In the genomic region with DNA sequence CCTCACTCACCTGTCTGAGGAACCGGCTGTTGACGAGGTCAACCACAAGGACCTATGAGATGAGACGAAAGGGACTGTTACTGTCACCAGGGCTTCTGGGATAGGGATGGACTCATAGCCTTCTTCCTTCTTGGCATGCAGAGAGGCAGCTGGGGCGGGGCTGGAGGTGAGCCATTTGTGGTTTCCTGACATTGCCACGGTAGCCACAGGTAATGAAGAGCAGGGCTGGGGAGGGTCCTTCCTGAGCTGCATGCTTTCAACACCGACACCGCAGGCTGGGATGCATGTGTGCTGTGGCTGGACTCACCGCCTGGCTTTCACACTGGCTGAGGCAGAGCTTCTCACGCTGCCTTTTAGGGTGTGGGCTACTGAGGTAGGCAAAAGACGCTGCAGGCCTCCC, we compare ENCODE assay signal across 8 cellular contexts. TPM values are rescaled to one million over a fixed set of nuclear protein-coding genes. Genes with fewer than 3 reads are reported as not detected.
DNase-seq lines count a peak whose midpoint lies in the region; ATAC-seq, FAIRE-seq and TF ChIP-seq lines count a peak whose summit lies in the region.
"Had no signal": no experiment of that assay in that cellular context is flagged by ENCODE, and none has a peak within 500 bp of the region (broad histone marks: within the 10 kb centered on the region; RNA-seq: fewer than 3 reads in every experiment).

No MANE protein-coding gene starts in this region.

- H3K36me3 ChIP-seq in Panc1 (ENCODE audit: control insufficient read depth, insufficient read depth, low read length) = no peaks in the 10 kb centered on the region
- no peaks in the 10 kb centered on the region for H3K36me3 ChIP-seq in K562 (ENCODE audit: control insufficient read depth, insufficient read depth, low read length)

- H3K4me1 ChIP-seq in Panc1 (ENCODE audit: control insufficient read depth, insufficient read depth, low read length) = no peaks in the 10 kb centered on the region
- H3K4me1 ChIP-seq in K562 (replicated peaks in 1 of 2; ENCODE audit: control insufficient read depth in 2 of 2, insufficient read depth in 2 of 2, low read length in 2 of 2) = peaks cover 0 to 21% of the 10 kb centered on the region in 2 experiments; a peak in 3 of 5 replicates

- no peaks in the 10 kb centered on the region for H3K9me1 ChIP-seq in K562 (ENCODE audit: control insufficient read depth, insufficient read depth, low read length)

- POLR2A ChIA-PET in Panc1 (lab: Charles Lee) = no interaction called here
- POLR2A ChIA-PET in K562 (lab: Yijun Ruan, JAX) = interaction anchor here (0.6 to 1.9 kb wide), 3 partner anchors 11 to 117 kb away, joined by 3 to 7 read pairs (median 3); no protein-coding TSS in a partner anchor

- H3K4me2 ChIP-seq in K562 (ENCODE audit: insufficient read depth, low read length) = no peak overlapping the region; the same call in 1 of the 2 replicates

- WGBS in K562 (ENCODE audit: insufficient coverage, low coverage, missing lambda C conversion rate) = 2% methylated on average over 10 of the region's 10 CpGs

- TF ChIP-seq CTCF in Panc1 (IDR thresholded peaks at IDR 0.05) = no peak
- TF ChIP-seq CTCF in K562 (IDR thresholded peaks at IDR 0.05 in 2 of 3, conservative IDR thresholded peaks at IDR 0.05 in 1 of 3; ENCODE audit: insufficient read depth in 2 of 3, low read depth in 1 of 3, low read length in 3 of 3) = no peak

- in situ Hi-C loops in Panc1 (cut with HindIII; ENCODE audit: low pct_unique_long_range_greater_than_20kb, low sequenced_read_pairs) (no loop called here), K562 (cut with MboI) (no loop called here)

- peaks cover 10% of the 10 kb centered on the region; the same call in 1 of the 2 replicates for H4K20me1 ChIP-seq in K562 (replicated peaks; ENCODE audit: control insufficient read depth, insufficient read depth, low read length)

- intact Hi-C loops in Panc1 (cut with micrococcal nuclease; ENCODE audit: unreplicated experiment) = no loop called here
- intact Hi-C loops in K562 (cut with micrococcal nuclease) = no loop called here

- ATAC-seq in GM19463 (IDR thresholded peaks at IDR 0.05; ENCODE audit: unreplicated experiment) (peak; percentile 58), Panc1 (0 out of 2 replicates have a peak, but pooled peaks have one; percentile 12), K562 (peak; percentile 62)

- H2AFZ ChIP-seq in K562 (ENCODE audit: low read depth, low read length) = no peak overlapping the region

- H3K9ac ChIP-seq in K562 (ENCODE audit: insufficient read depth in 1 of 2, low read depth in 2 of 2, low read length in 2 of 2) = peak overlapping the region in 1 of 2 experiments; percentile 57; a peak in 2 of 4 replicates

- H3K27me3 ChIP-seq in Panc1 (ENCODE audit: control insufficient read depth, insufficient read depth, low read length) (no peaks in the 10 kb centered on the region), K562 (ENCODE audit: control insufficient read depth in 2 of 2, insufficient read depth in 2 of 2, low read length in 2 of 2) (peaks cover 26 to 38% of the 10 kb centered on the region in 2 experiments)

- H3K27ac ChIP-seq in Panc1 (ENCODE audit: low read length) (no peak overlapping the region), K562 (ENCODE audit: extremely low read depth, low read depth, low read length) (no peak overlapping the region)

- no peaks in the 10 kb centered on the region for H3K79me2 ChIP-seq in K562 (ENCODE audit: control insufficient read depth, insufficient read depth, low read length)

- CTCF ChIA-PET in Panc1 (lab: Charles Lee) (no interaction called here), K562 (lab: Yijun Ruan, JAX; ENCODE audit: low intra/inter-chr PET ratio) (no interaction called here)

- peak; percentile 51 for FAIRE-seq in K562 (lab: Jason Lieb, UNC)

- H3K4me3 ChIP-seq in Panc1 (ENCODE audit: low read depth in 2 of 2, low read length in 2 of 2) (no peak overlapping the region), K562 (no peak overlapping the region)

- DNase-seq in Panc1 (ENCODE audit: low read depth, low spot score) (no peak), K562 (ENCODE audit: extremely low read depth in 1 of 4, low spot score in 3 of 4) (peak in 3 of 4 experiments; percentile 23 to 56 (median 24)), dedifferentiated amniotic fluid mesenchymal stem cell (ENCODE audit: extremely low spot score) (no peak), SKM-1 treated with dmso at 0.1 percent for 144 hours (lab: John Stamatoyannopoulos, UW; ENCODE audit: unreplicated experiment) (no peak)
- DNase-seq in stimulated activated CD4-positive, alpha-beta T cell treated with anti-CD3 and anti-CD28 coated beads, Interleukin-12 subunit alpha, Interleukin-12 subunit beta, amount 100 ng/mL, for 4 hours = peak; percentile 7
- DNase-seq in effector CD4-positive, alpha-beta T cell = no peak
- DNase-seq: NCI-H69 had no signal

- no peak for TF ChIP-seq POLR2A in K562 (conservative IDR thresholded peaks at IDR 0.05)

- TF ChIP-seq RAD21 in K562 (CRISPR knock-in tag; conservative IDR thresholded peaks at IDR 0.05 in 1 of 2, IDR thresholded peaks at IDR 0.05 in 1 of 2) = no peak

- no peak for TF ChIP-seq EP300 in K562 (IDR thresholded peaks at IDR 0.05; ENCODE audit: low read length)

- no TSS peak for BruUV-seq in Panc1 (replicated peaks; lab: Mats Ljungman, UMichigan)
- no TSS peak for BruUV-seq in K562 (replicated peaks; lab: Mats Ljungman, UMichigan)

- H3K9me3 ChIP-seq in Panc1 (ENCODE audit: control insufficient read depth, insufficient read depth, low read depth, low read length) (no peaks in the 10 kb centered on the region), K562 (replicated peaks; ENCODE audit: control insufficient read depth, insufficient read depth, low read depth, low read length) (no peaks in the 10 kb centered on the region)

TF ChIP-seq in K562, 482 proteins besides CTCF, POLR2A, EP300 and RAD21 (continues in another document):
- TF ChIP-seq, protein P1, sequence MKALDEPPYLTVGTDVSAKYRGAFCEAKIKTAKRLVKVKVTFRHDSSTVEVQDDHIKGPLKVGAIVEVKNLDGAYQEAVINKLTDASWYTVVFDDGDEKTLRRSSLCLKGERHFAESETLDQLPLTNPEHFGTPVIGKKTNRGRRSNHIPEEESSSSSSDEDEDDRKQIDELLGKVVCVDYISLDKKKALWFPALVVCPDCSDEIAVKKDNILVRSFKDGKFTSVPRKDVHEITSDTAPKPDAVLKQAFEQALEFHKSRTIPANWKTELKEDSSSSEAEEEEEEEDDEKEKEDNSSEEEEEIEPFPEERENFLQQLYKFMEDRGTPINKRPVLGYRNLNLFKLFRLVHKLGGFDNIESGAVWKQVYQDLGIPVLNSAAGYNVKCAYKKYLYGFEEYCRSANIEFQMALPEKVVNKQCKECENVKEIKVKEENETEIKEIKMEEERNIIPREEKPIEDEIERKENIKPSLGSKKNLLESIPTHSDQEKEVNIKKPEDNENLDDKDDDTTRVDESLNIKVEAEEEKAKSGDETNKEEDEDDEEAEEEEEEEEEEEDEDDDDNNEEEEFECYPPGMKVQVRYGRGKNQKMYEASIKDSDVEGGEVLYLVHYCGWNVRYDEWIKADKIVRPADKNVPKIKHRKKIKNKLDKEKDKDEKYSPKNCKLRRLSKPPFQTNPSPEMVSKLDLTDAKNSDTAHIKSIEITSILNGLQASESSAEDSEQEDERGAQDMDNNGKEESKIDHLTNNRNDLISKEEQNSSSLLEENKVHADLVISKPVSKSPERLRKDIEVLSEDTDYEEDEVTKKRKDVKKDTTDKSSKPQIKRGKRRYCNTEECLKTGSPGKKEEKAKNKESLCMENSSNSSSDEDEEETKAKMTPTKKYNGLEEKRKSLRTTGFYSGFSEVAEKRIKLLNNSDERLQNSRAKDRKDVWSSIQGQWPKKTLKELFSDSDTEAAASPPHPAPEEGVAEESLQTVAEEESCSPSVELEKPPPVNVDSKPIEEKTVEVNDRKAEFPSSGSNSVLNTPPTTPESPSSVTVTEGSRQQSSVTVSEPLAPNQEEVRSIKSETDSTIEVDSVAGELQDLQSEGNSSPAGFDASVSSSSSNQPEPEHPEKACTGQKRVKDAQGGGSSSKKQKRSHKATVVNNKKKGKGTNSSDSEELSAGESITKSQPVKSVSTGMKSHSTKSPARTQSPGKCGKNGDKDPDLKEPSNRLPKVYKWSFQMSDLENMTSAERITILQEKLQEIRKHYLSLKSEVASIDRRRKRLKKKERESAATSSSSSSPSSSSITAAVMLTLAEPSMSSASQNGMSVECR (CRISPR knock-in tag; IDR thresholded peaks at IDR 0.05) = no peak
- TF ChIP-seq TCF3 (CRISPR knock-in tag; IDR thresholded peaks at IDR 0.05) = 0 out of 2 replicates have a peak, but pooled peaks have one; percentile 34
- TF ChIP-seq ZNF445 (CRISPR knock-in tag; IDR thresholded peaks at IDR 0.05; ENCODE audit: low read depth) = no peak
- TF ChIP-seq ESRRA (IDR thresholded peaks at IDR 0.05; ENCODE audit: borderline replicate concordance, low read depth) = peak; percentile 59; the same call in 1 of the 2 replicates
- no peak for TF ChIP-seq ZNF41 (CRISPR knock-in tag; conservative IDR thresholded peaks at IDR 0.05)
- TF ChIP-seq RBM15 (IDR thresholded peaks at IDR 0.05; ENCODE audit: insufficient read depth, low read length) = no peak
- TF ChIP-seq PCBP2 (IDR thresholded peaks at IDR 0.05; ENCODE audit: low read depth, low read length, poor library complexity, severe bottlenecking) = no peak
- TF ChIP-seq ADNP (tag; IDR thresholded peaks at IDR 0.05) = no peak
- no peak for TF ChIP-seq JUND (IDR thresholded peaks at IDR 0.05; ENCODE audit: borderline replicate concordance, low read depth, low read length)
- TF ChIP-seq JUND (tag; IDR thresholded peaks at IDR 0.05; ENCODE audit: borderline replicate concordance, low read depth, low read length) = no peak

RNA-seq across cellular contexts. Expression of a gene that starts 46.4 kb away (rescaled TPM):
- total RNA-seq in Panc1 (2021; ENCODE audit: unreplicated experiment) = 87.9 TPM
- 79.6 TPM for polyA plus RNA-seq in Panc1 (2012; ENCODE audit: insufficient read length)
- 105 and 157 TPM in 2 replicates for total RNA-seq in K562 (2011; cell fraction: chromatin; rRNA removed; ENCODE audit: low replicate concordance)
- total RNA-seq in K562 (2011; cell fraction: nucleolus; rRNA removed) = 62.0 and 63.3 TPM in 2 replicates
- 108 and 126 TPM in 2 replicates for total RNA-seq in K562 (2011; cell fraction: nucleoplasm; rRNA removed)
- 60.7 and 73.9 TPM in 2 replicates for total RNA-seq in K562 (2014; rRNA removed)
- total RNA-seq in K562 (2014; rRNA removed; fragmentation: Illumina TruSeq; extraction: Trizol) = 82.0 and 92.2 TPM in 2 replicates
- 79.0 and 87.1 TPM in 2 replicates for total RNA-seq in K562 (2015; rRNA removed; fragmentation: Illumina TruSeq; extraction: Trizol)
- 70.7 and 87.5 TPM in 2 replicates for total RNA-seq in K562 (2021)
- 72.4 and 87.9 TPM in 2 replicates for polyA plus RNA-seq in K562 (2011; rRNA removed)
- 48.3 and 81.3 TPM in 2 replicates for polyA plus RNA-seq in K562 (2011; cell fraction: cytosol; rRNA removed)
- polyA plus RNA-seq in K562 (2011; cell fraction: nucleus; rRNA removed) = 55.8 and 88.3 TPM in 2 replicates
- 75.1 and 81.2 TPM in 2 replicates for polyA plus RNA-seq in K562 (2012)
- polyA plus RNA-seq in K562 (2014; fragmentation: Illumina TruSeq; extraction: Trizol) = 80.8 and 90.3 TPM in 2 replicates
- 10 to 100 TPM; 30.5 to 33.5 TPM for polyA plus RNA-seq in K562 (2014; fragmentation: Nextera tagmentation; extraction: Ambion mirVana)
- polyA plus RNA-seq in K562 (2014; rRNA removed) = 75.8 and 76.0 TPM in 2 replicates
- 120 and 131 TPM in 2 replicates for polyA minus RNA-seq in K562 (2011; rRNA and poly(A)+ RNA removed)
- 38.2 and 52.5 TPM in 2 replicates for polyA minus RNA-seq in K562 (2011; cell fraction: cytosol; rRNA and poly(A)+ RNA removed)
- polyA minus RNA-seq in K562 (2011; cell fraction: nucleus; rRNA and poly(A)+ RNA removed) = 30.3 and 62.9 TPM in 2 replicates

Comparison
In these comparisons a context has a peak if more than half of its experiments do, and no peak if none do; other contexts are left out.
1. ATAC-seq: peak in every context shown above with its lines; median percentile 62 in K562; 58 in GM19463; 12 in Panc1.
2. DNase-seq: peak in K562 (3 of 4) and stimulated activated CD4-positive, alpha-beta T cell treated with anti-CD3 and anti-CD28 coated beads, Interleukin-12 subunit alpha, Interleukin-12 subunit beta, amount 100 ng/mL, for 4 hours (single experiment); none in Panc1 (single experiment), effector CD4-positive, alpha-beta T cell (single experiment), dedifferentiated amniotic fluid mesenchymal stem cell (single experiment) and SKM-1 treated with dmso at 0.1 percent for 144 hours (single experiment).